Comparison of ENCODE assay signal across 14 cellular contexts in the genomic region with DNA sequence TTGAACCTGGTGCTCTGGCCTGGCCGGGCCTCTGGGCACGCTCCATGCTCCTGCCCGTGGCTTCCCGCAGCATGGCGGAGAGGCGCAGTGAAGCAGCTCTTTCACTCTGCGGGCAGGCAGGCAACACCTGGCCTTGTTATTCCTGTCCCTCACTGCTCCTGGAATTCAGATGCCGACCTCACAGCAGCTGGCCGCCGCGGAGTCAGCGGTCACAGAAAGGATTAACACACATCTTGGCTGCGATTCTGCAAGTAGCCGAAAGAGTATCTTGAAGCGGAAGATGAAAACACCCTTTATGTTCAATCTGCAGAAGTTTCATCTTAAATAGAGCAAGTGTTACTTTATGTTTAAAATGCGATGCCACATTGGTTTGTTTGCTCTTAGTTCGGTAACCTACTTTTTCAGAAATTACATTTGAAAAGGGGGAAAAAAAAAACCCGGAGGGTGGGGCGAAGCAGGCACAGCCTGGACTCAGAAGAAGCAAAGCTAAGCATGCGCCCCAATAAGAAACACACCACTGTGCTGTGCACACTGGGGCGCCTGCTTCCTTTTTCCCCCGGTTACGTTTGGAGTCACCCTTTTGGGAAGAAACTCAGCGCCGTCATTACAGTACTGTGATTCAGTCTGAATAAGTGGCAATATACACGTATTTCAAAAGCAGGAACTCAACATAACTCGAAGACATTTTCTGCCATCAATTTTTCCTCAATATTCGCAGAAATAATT. TPM values are rescaled to one million over a fixed set of nuclear protein-coding genes. Genes with fewer than 3 reads are reported as not detected.
A peak's percentile ranks its signal among the peaks of the same experiment; 100 is the strongest.
DNase-seq lines count a peak whose midpoint lies in the region; TF ChIP-seq lines count a peak whose summit lies in the region.
"Had no signal": no experiment of that assay in that cellular context is flagged by ENCODE, and none has a peak within 500 bp of the region (broad histone marks: within the 10 kb centered on the region; RNA-seq: fewer than 3 reads in every experiment).

No MANE protein-coding gene starts in this region.

- no peaks in the 10 kb centered on the region for H3K36me3 ChIP-seq in smooth muscle cell (ENCODE audit: low read depth)
- no peaks in the 10 kb centered on the region for H3K36me3 ChIP-seq in CD8-positive, alpha-beta memory T cell (ENCODE audit: insufficient read depth, low read length)
- H3K36me3 ChIP-seq: sigmoid colon, suprapubic skin had no signal

- H3F3A ChIP-seq in smooth muscle cell (ENCODE audit: low read depth) = peaks cover 30% of the 10 kb centered on the region

- H3K27me3 Mint-ChIP-seq in CD8-positive, alpha-beta memory T cell = peaks cover 18 to 44% of the 10 kb centered on the region in 2 donors

- WGBS in smooth muscle cell (ENCODE audit: low lambda C conversion rate) = 65% methylated on average over 28 of the region's 28 CpGs

- no peak overlapping the region for H3K27ac ChIP-seq in smooth muscle cell (ENCODE audit: low read depth)
- H3K27ac ChIP-seq in CD8-positive, alpha-beta memory T cell (ENCODE audit: low read depth, low read length) = no peak overlapping the region
- H3K27ac ChIP-seq: ascending aorta, sigmoid colon, SK-N-MC, suprapubic skin, VCaP had no signal

- H3K27me3 ChIP-seq in smooth muscle cell (ENCODE audit: low read depth) = no peaks in the 10 kb centered on the region
- no peaks in the 10 kb centered on the region for H3K27me3 ChIP-seq in CD8-positive, alpha-beta memory T cell (ENCODE audit: insufficient read depth, low read length, poor library complexity, severe bottlenecking)
- H3K27me3 ChIP-seq: ascending aorta, suprapubic skin had no signal

- POLR2A ChIA-PET in CD8-positive, alpha-beta memory T cell (lab: Charles Lee) = no interaction called here

- H3K4me3 Mint-ChIP-seq in CD8-positive, alpha-beta memory T cell = no peak overlapping the region

- H3K27ac Mint-ChIP-seq in CD8-positive, alpha-beta memory T cell = peak overlapping the region in 1 of 8 donors; percentile 29
- H3K27ac Mint-ChIP-seq: IgD-negative memory B cell had no signal

- H3K4me1 Mint-ChIP-seq in CD8-positive, alpha-beta memory T cell = no peaks in the 10 kb centered on the region
- H3K4me1 Mint-ChIP-seq: IgD-negative memory B cell had no signal

- peaks cover 82% of the 10 kb centered on the region for H4K20me1 ChIP-seq in smooth muscle cell (ENCODE audit: low read depth)

- peaks cover 0 to 2% (median 0%) of the 10 kb centered on the region in 5 donors for H3K9me3 Mint-ChIP-seq in CD8-positive, alpha-beta memory T cell
- H3K9me3 Mint-ChIP-seq: IgD-negative memory B cell had no signal

- no peaks in the 10 kb centered on the region for H3K9me3 ChIP-seq in smooth muscle cell (replicated peaks; ENCODE audit: low read depth)
- H3K9me3 ChIP-seq in CD8-positive, alpha-beta memory T cell (ENCODE audit: low read length) = no peaks in the 10 kb centered on the region
- H3K9me3 ChIP-seq: sigmoid colon, suprapubic skin had no signal

- DNase-seq in NCI-H510A (lab: John Stamatoyannopoulos, UW) (peak; percentile 45), choroid plexus epithelial cell (ENCODE audit: low read depth) (peak; percentile 85), islet precursor cell (peak; percentile 80), smooth muscle cell (lab: John Stamatoyannopoulos, UW; ENCODE audit: unreplicated experiment) (no peak), NCI-H526 treated with DMSO at 0.1 percent for 48 hours (lab: John Stamatoyannopoulos, UW) (no peak), DMS53 treated with DMSO at 0.1 percent for 48 hours (lab: John Stamatoyannopoulos, UW; ENCODE audit: unreplicated experiment) (no peak)
- DNase-seq in CD8-positive, alpha-beta memory T cell = no peak
- DNase-seq: activated T-cell treated with anti-CD3 and anti-CD28 coated beads for 4 hours, sigmoid colon had no signal

- TF ChIP-seq CTCF in choroid plexus epithelial cell (conservative IDR thresholded peaks at IDR 0.05; ENCODE audit: low read depth, low read length) = no peak
- TF ChIP-seq CTCF in smooth muscle cell (IDR thresholded peaks at IDR 0.05; ENCODE audit: borderline replicate concordance, insufficient read depth, poor library complexity, severe bottlenecking) = no peak

- H3K4me2 ChIP-seq in smooth muscle cell = peak overlapping the region; percentile 68

- H3K79me2 ChIP-seq in smooth muscle cell (ENCODE audit: low read depth) = peaks cover 73% of the 10 kb centered on the region

- H3K4me1 ChIP-seq in smooth muscle cell (ENCODE audit: low read depth) = peaks cover 18% of the 10 kb centered on the region
- H3K4me1 ChIP-seq in CD8-positive, alpha-beta memory T cell (ENCODE audit: insufficient read depth, low read length) = no peaks in the 10 kb centered on the region
- H3K4me1 ChIP-seq: ascending aorta, sigmoid colon, suprapubic skin had no signal

- H3K36me3 Mint-ChIP-seq in CD8-positive, alpha-beta memory T cell = no peaks in the 10 kb centered on the region
- H3K36me3 Mint-ChIP-seq: IgD-negative memory B cell had no signal

- H2AFZ ChIP-seq in smooth muscle cell (ENCODE audit: low read depth) = no peak overlapping the region

- H3K4me3 ChIP-seq in choroid plexus epithelial cell (ENCODE audit: low read depth, low read length) (peak overlapping the region; percentile 52), smooth muscle cell (no peak overlapping the region)
- H3K4me3 ChIP-seq in CD8-positive, alpha-beta memory T cell (ENCODE audit: low read length) = no peak overlapping the region
- H3K4me3 ChIP-seq: ascending aorta, sigmoid colon, SK-N-MC, suprapubic skin had no signal

- CTCF ChIA-PET in CD8-positive, alpha-beta memory T cell (lab: Charles Lee) = no interaction called here

- H3K9ac ChIP-seq in smooth muscle cell (ENCODE audit: low read depth) = no peak overlapping the region

RNA-seq across cellular contexts. Expression of a gene that starts 42.3 kb away (rescaled TPM):
- total RNA-seq in smooth muscle cell = 58.4 and 70.1 TPM in 2 replicates
- polyA plus RNA-seq in smooth muscle cell = 83.0 and 84.9 TPM in 2 replicates
- 10 to 100 TPM; 58.4 to 65.0 TPM for total RNA-seq in CD8-positive, alpha-beta memory T cell
- 15.4 TPM for polyA plus RNA-seq in CD8-positive, alpha-beta memory T cell

Comparison
In these comparisons a context has a peak if more than half of its experiments do, and no peak if none do; other contexts are left out.
1. DNase-seq: peak in NCI-H510A (single experiment), choroid plexus epithelial cell (single experiment) and islet precursor cell (single experiment); none in smooth muscle cell (single experiment), NCI-H526 treated with DMSO at 0.1 percent for 48 hours (single experiment), CD8-positive, alpha-beta memory T cell (0 of 5) and DMS53 treated with DMSO at 0.1 percent for 48 hours (single experiment).